In genomic region chr11:72684236-72684912, GRCh38 we compare ENCODE assay signal across 1 cellular context.
TF ChIP-seq lines count a peak whose summit lies in the region.

No MANE protein-coding gene starts in this region.

TF ChIP-seq in GM23338, 12 proteins besides CTCF, POLR2A, EP300 and RAD21 (continued from another document):
- TF ChIP-seq ZNF462 (CRISPR knock-in tag; IDR thresholded peaks at IDR 0.05) (no peak), ZNF331 (CRISPR knock-in tag; IDR thresholded peaks at IDR 0.05; ENCODE audit: low read depth) (no peak), ETS1 (IDR thresholded peaks at IDR 0.05) (no peak)
